Comparison of ENCODE assay signal across 1 cellular context in genomic region chr5:93715327-93715726, GRCh38.
A peak's percentile ranks its signal among the peaks of the same experiment; 100 is the strongest.
TF ChIP-seq lines count a peak whose summit lies in the region.

No MANE protein-coding gene starts in this region.

TF ChIP-seq in HepG2, 621 proteins besides CTCF, POLR2A, EP300 and RAD21:
- TF ChIP-seq NCOA2 (CRISPR knock-in tag; IDR thresholded peaks at IDR 0.05) (no peak), ELK4 (CRISPR knock-in tag; IDR thresholded peaks at IDR 0.05; ENCODE audit: borderline replicate concordance) (no peak), GTF3A (CRISPR knock-in tag; conservative IDR thresholded peaks at IDR 0.05) (no peak), ETV5 (CRISPR knock-in tag; IDR thresholded peaks at IDR 0.05; ENCODE audit: borderline replicate concordance) (no peak), HNF4A (CRISPR knock-in tag; IDR thresholded peaks at IDR 0.05) (peak; percentile 69), MIXL1 (CRISPR knock-in tag; IDR thresholded peaks at IDR 0.05) (peak; percentile 67; the same call in 1 of the 2 replicates), XRCC5 (optimal IDR thresholded peaks at IDR 0.05; ENCODE audit: low read length) (no peak), ZNF790 (CRISPR knock-in tag; IDR thresholded peaks at IDR 0.05; ENCODE audit: borderline replicate concordance) (no peak), ZBTB8A (CRISPR knock-in tag; IDR thresholded peaks at IDR 0.05; ENCODE audit: borderline replicate concordance, low read depth) (no peak), RARA (CRISPR knock-in tag; IDR thresholded peaks at IDR 0.05) (no peak), AGO1 (IDR thresholded peaks at IDR 0.05; ENCODE audit: low read depth, low read length, poor library complexity, severe bottlenecking) (no peak), ZNF703 (CRISPR knock-in tag; IDR thresholded peaks at IDR 0.05; ENCODE audit: borderline replicate concordance) (no peak), ZNF549 (CRISPR knock-in tag; IDR thresholded peaks at IDR 0.05) (no peak), FOXP4 (CRISPR knock-in tag; IDR thresholded peaks at IDR 0.05) (0 out of 2 replicates have a peak, but pooled peaks have one; percentile 21), MIER2 (CRISPR knock-in tag; IDR thresholded peaks at IDR 0.05) (no peak), TIGD3 (CRISPR knock-in tag; IDR thresholded peaks at IDR 0.05; ENCODE audit: borderline replicate concordance) (no peak), HNF4G (IDR thresholded peaks at IDR 0.05; ENCODE audit: borderline replicate concordance, low read depth, low read length) (0 out of 2 replicates have a peak, but pooled peaks have one; percentile 46), HNF4G (CRISPR knock-in tag; IDR thresholded peaks at IDR 0.05; ENCODE audit: borderline replicate concordance, low read depth) (no peak), TAF1 (CRISPR knock-in tag; IDR thresholded peaks at IDR 0.05) (no peak), ZNF292 (CRISPR knock-in tag; IDR thresholded peaks at IDR 0.05; ENCODE audit: borderline replicate concordance, low read depth) (peak; percentile 14; the same call in 1 of the 2 replicates), REST (IDR thresholded peaks at IDR 0.05; ENCODE audit: borderline replicate concordance in 1 of 2, low read depth in 1 of 2, low read length in 2 of 2) (no peak), ZNF577 (CRISPR knock-in tag; IDR thresholded peaks at IDR 0.05; ENCODE audit: borderline replicate concordance, low read depth) (no peak), PAX8 (CRISPR knock-in tag; IDR thresholded peaks at IDR 0.05; ENCODE audit: borderline replicate concordance) (no peak), PAXIP1 (CRISPR knock-in tag; conservative IDR thresholded peaks at IDR 0.05) (0 out of 2 replicates have a peak, but pooled peaks have one; percentile 34), E2F1 (CRISPR knock-in tag; IDR thresholded peaks at IDR 0.05) (no peak)
